Comparison of ENCODE assay signal across 15 cellular contexts in the genomic region with DNA sequence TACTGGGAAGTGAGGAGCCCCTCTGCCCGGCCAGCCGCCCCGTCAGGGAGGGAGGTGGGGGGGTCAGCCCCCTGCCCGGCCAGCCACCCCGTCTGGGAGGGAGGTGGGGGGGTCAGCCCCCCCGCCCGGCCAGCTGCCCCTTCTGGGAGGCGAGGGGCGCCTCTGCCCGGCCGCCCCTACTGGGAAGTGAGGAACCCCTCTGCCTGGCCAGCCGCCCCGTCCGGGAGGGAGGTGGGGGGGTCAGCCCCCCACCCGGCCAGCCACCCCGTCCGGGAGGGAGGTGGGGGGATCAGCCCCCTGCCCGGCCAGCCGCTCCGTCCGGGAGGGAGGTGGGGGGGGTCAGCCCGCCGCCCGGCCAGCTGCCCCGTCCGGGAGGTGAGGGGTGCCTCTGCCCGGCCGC. TPM values are rescaled to one million over a fixed set of nuclear protein-coding genes. Genes with fewer than 3 reads are reported as not detected.
"Had no signal": no experiment of that assay in that cellular context is flagged by ENCODE, and none has a peak within 500 bp of the region (broad histone marks: within the 10 kb centered on the region; RNA-seq: fewer than 3 reads in every experiment).

No MANE protein-coding gene starts in this region.

RNA-seq across cellular contexts. Expression of a gene that starts 50.7 kb away (rescaled TPM):
- total RNA-seq: WTC11 had no signal

RNA-seq across cellular contexts. Expression of a gene that starts 57.4 kb away (rescaled TPM):
- total RNA-seq: activated B cell treated with CpG ODN at 0.5 μM for 24 hours; activated CD4-positive, alpha-beta memory T cell treated with anti-CD3 and anti-CD28 coated beads for 36 hours; activated CD4-positive, alpha-beta memory T cell treated with anti-CD3 and anti-CD28 coated beads, Interleukin-2, amount 10 ng/mL, durations not matched to agents 7 days and 5 days; activated CD4-positive, alpha-beta T cell treated with anti-CD3 and anti-CD28 coated beads for 36 hours; activated CD4-positive, alpha-beta T cell treated with anti-CD3 and anti-CD28 coated beads, Interleukin-2, amount 10 ng/mL, durations not matched to agents 24 days and 14 days; activated CD4-positive, alpha-beta T cell treated with anti-CD3 and anti-CD28 coated beads, Interleukin-2, amount 10 ng/mL, durations not matched to agents 7 days and 5 days; activated CD8-positive, alpha-beta memory T cell treated with anti-CD3 and anti-CD28 coated beads for 36 hours; activated CD8-positive, alpha-beta memory T cell treated with anti-CD3 and anti-CD28 coated beads, Interleukin-2, amount 10 ng/mL, durations not matched to agents 7 days and 5 days; activated CD8-positive, alpha-beta T cell treated with anti-CD3 and anti-CD28 coated beads for 36 hours; activated CD8-positive, alpha-beta T cell treated with anti-CD3 and anti-CD28 coated beads, Interleukin-2, amount 10 ng/mL, durations not matched to agents 7 days and 5 days; T-cell; T-helper 1 cell treated with Interleukin-12 subunit alpha and Interleukin-12 subunit beta and Interleukin-4 antibody, amounts not matched to agents 30 ng/mL and 1 ng/mL, for 36 hours; T-helper 17 cell; T-helper 2 cell treated with Interferon-gamma antibody and Interleukin-4, amounts not matched to agents 100 ng/mL and 5 ng/mL, for 36 hours; WTC11 had no signal
